Comparison of ENCODE assay signal across 9 cellular contexts in the genomic region with DNA sequence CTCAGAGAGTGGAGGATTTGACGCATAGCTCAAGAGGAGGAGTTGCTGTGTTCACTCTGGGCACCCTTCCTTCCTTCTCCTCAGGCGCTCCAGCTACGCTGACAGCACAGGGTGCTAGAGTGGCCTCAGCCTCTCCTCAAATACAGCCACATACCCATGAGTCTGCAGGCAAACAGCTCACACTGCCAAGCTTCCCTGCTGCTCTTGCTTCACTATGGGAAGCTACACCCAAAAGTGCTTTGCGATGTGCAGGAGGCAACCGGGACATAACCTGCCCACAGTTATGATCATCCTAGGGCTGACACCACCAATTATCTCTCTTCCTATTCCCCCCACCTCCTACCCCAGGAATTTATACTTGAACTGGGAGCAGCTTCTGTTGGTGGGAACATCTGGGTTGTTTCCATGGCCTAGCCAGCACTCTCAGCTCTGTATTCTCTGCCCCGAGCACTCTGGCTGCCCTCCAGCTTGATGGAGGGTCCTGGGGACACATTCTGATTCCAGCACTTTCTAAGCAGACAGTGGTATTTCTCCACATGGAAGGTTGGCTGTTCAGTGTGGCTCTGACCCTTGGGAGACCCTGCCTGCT. TPM values are rescaled to one million over a fixed set of nuclear protein-coding genes. Genes with fewer than 3 reads are reported as not detected.
DNase-seq lines count a peak whose midpoint lies in the region; ATAC-seq and TF ChIP-seq lines count a peak whose summit lies in the region.
"Had no signal": no experiment of that assay in that cellular context is flagged by ENCODE, and none has a peak within 500 bp of the region (broad histone marks: within the 10 kb centered on the region; RNA-seq: fewer than 3 reads in every experiment).

No MANE protein-coding gene starts in this region.

- peak overlapping the region; percentile 61 for H3K4me2 ChIP-seq in parathyroid adenoma (ENCODE audit: low read length)
- no peak overlapping the region for H3K4me2 ChIP-seq in PC-3 (ENCODE audit: low read length)

- CTCF ChIA-PET in AG04449 (lab: Yijun Ruan, JAX) = interaction anchor here (0.7 to 5.0 kb wide), 12 partner anchors 11 to 209 kb away, joined by 3 to 38 read pairs (median 8); no protein-coding TSS in a partner anchor
- CTCF ChIA-PET in PC-3 (lab: Charles Lee) = no interaction called here

- DNase-seq in AG04449 (ENCODE audit: low read depth, low spot score) (no peak), ascending aorta (ENCODE audit: low spot score in 2 of 2) (peak; percentile 56 to 86), heart right ventricle (peak; percentile 39 to 50), glomerular visceral epithelial cell (ENCODE audit: extremely low spot score) (no peak), PC-3 (no peak), SIG-M5 (lab: John Stamatoyannopoulos, UW) (no peak)
- no peak for DNase-seq in stimulated activated CD4-positive, alpha-beta T cell treated with anti-CD3 and anti-CD28 coated beads, Interleukin-1b, Interleukin-23, amount 100 ng/mL, for 48 hours
- DNase-seq: effector memory CD4-positive, alpha-beta T cell had no signal

- peak overlapping the region; percentile 13; the same call in 1 of the 2 replicates for H3K4me3 ChIP-seq in AG04449 (ENCODE audit: low read depth, low read length)
- peak overlapping the region in 1 of 2 donors; percentile 37 for H3K4me3 ChIP-seq in ascending aorta
- peak overlapping the region in 2 of 10 donors; percentile 3 to 10 for H3K4me3 ChIP-seq in heart right ventricle
- H3K4me3 ChIP-seq in parathyroid adenoma (ENCODE audit: low read depth, low read length) = no peak overlapping the region
- H3K4me3 ChIP-seq in PC-3 (ENCODE audit: low read length) = no peak overlapping the region

- no peaks in the 10 kb centered on the region for H3K9me2 ChIP-seq in PC-3 (replicated peaks; ENCODE audit: low read length)

- ATAC-seq in heart right ventricle = peak; percentile 40 to 82 (median 58)
- no peak for ATAC-seq in PC-3

- H3K79me2 ChIP-seq in parathyroid adenoma (no peaks in the 10 kb centered on the region), PC-3 (ENCODE audit: low read length) (no peaks in the 10 kb centered on the region)

- no peaks in the 10 kb centered on the region for H3F3A ChIP-seq in PC-3 (ENCODE audit: low read length, unreplicated experiment)

- H4K20me1 ChIP-seq in PC-3 (ENCODE audit: low read length) = no peaks in the 10 kb centered on the region

- H3K36me3 ChIP-seq in ascending aorta (peaks cover 13 to 22% of the 10 kb centered on the region in 2 donors), heart right ventricle (peaks cover 0 to 62% (median 12%) of the 10 kb centered on the region in 9 donors), parathyroid adenoma (ENCODE audit: control insufficient read depth, insufficient read depth, low read length) (no peaks in the 10 kb centered on the region), PC-3 (ENCODE audit: low read depth, low read length) (peaks cover 45% of the 10 kb centered on the region)

- POLR2A ChIA-PET in AG04449 (lab: Yijun Ruan, JAX) (interaction anchor here (0.6 kb wide), 1 partner anchor 869 kb away, joined by 3 read pairs; no protein-coding TSS in a partner anchor), PC-3 (lab: Charles Lee; ENCODE audit: unreplicated experiment) (no interaction called here)

- TF ChIP-seq CTCF in AG04449 (IDR thresholded peaks at IDR 0.05; ENCODE audit: insufficient read depth, low read length, missing control alignments) = no peak
- no peak for TF ChIP-seq CTCF in ascending aorta (IDR thresholded peaks at IDR 0.05)
- TF ChIP-seq CTCF in heart right ventricle (IDR thresholded peaks at IDR 0.05) = no peak
- no peak for TF ChIP-seq CTCF in parathyroid adenoma (IDR thresholded peaks at IDR 0.05)
- TF ChIP-seq CTCF in PC-3 (conservative IDR thresholded peaks at IDR 0.05; ENCODE audit: low read depth, low read length) = no peak

- no peak overlapping the region for H3K9ac ChIP-seq in parathyroid adenoma
- H3K9ac ChIP-seq in PC-3 (ENCODE audit: low read length) = no peak overlapping the region

- H3K27ac ChIP-seq in ascending aorta (peak overlapping the region; percentile 87 to 89), heart right ventricle (peak overlapping the region; percentile 82 to 97 (median 90)), parathyroid adenoma (peak overlapping the region; percentile 99), PC-3 (ENCODE audit: low read length) (no peak overlapping the region)

- no peaks in the 10 kb centered on the region for H3K27me3 ChIP-seq in ascending aorta
- H3K27me3 ChIP-seq in heart right ventricle = no peaks in the 10 kb centered on the region
- H3K27me3 ChIP-seq in parathyroid adenoma (ENCODE audit: control insufficient read depth, insufficient read depth, low read length) = no peaks in the 10 kb centered on the region
- H3K27me3 ChIP-seq in PC-3 (ENCODE audit: low read length) = no peaks in the 10 kb centered on the region

- intact Hi-C loops in ascending aorta (cut with DNase I) = loop anchor here (1.0 to 5.0 kb wide), 5 partner anchors 40 to 195 kb away; partner anchors contain the start of genes DRC3, RAI1, SREBF1 and TOM1L2
- intact Hi-C loops in heart right ventricle (cut with DNase I) = loop anchor here in 2 of 10 donors (5.0 to 10.0 kb wide), 3 partner anchors 40 to 158 kb away; partner anchors contain the start of genes ATPAF2 (in 1 of the 2), DRC3 (in 1 of the 2), GID4 (in 1 of the 2) and TOM1L2 (in 1 of the 2)
- intact Hi-C loops in PC-3 (cut with micrococcal nuclease) = no loop called here

- H3K4me1 ChIP-seq in ascending aorta (peaks cover 9 to 25% of the 10 kb centered on the region in 2 donors), heart right ventricle (peaks cover 27 to 86% (median 57%) of the 10 kb centered on the region in 9 donors), parathyroid adenoma (peaks cover 48% of the 10 kb centered on the region), PC-3 (ENCODE audit: insufficient read depth, low read length) (peaks cover 17% of the 10 kb centered on the region)

- no peaks in the 10 kb centered on the region for H3K9me3 ChIP-seq in ascending aorta
- H3K9me3 ChIP-seq in heart right ventricle = no peaks in the 10 kb centered on the region
- no peaks in the 10 kb centered on the region for H3K9me3 ChIP-seq in parathyroid adenoma (ENCODE audit: control insufficient read depth, low read length)
- no peaks in the 10 kb centered on the region for H3K9me3 ChIP-seq in PC-3 (ENCODE audit: low read length)

- H2AFZ ChIP-seq in parathyroid adenoma (peak overlapping the region; percentile 74), PC-3 (ENCODE audit: low read length) (no peak overlapping the region)

- WGBS in heart right ventricle, 2 donors = 7 to 26% methylated on average over 6 of the region's 6 CpGs

- BruUV-seq in PC-3 (replicated peaks; lab: Mats Ljungman, UMichigan) = no TSS peak

RNA-seq across cellular contexts. Expression of gene SREBF1, which starts 40.3 kb away (rescaled TPM):
- 141 TPM for total RNA-seq in ascending aorta
- total RNA-seq in heart right ventricle = 10 to 100 TPM in 8 of 10 donors, 1 to 10 TPM in 2; 9.0 to 44.1 (median 16.4) TPM
- polyA plus RNA-seq in heart right ventricle = 10 to 100 TPM; 49.0 to 61.2 TPM
- total RNA-seq in PC-3 (2014; rRNA removed) = 167 and 194 TPM in 2 replicates

Comparison
In these comparisons a context has a peak if more than half of its experiments do, and no peak if none do; other contexts are left out.
1. DNase-seq: peak in ascending aorta (2 of 2) and heart right ventricle (2 of 2); none in AG04449 (single experiment), glomerular visceral epithelial cell (single experiment), stimulated activated CD4-positive, alpha-beta T cell treated with anti-CD3 and anti-CD28 coated beads, Interleukin-1b, Interleukin-23, amount 100 ng/mL, for 48 hours (single experiment), PC-3 (single experiment) and SIG-M5 (single experiment).